ENCODE assay signal across 7 cellular contexts in the genomic region with DNA sequence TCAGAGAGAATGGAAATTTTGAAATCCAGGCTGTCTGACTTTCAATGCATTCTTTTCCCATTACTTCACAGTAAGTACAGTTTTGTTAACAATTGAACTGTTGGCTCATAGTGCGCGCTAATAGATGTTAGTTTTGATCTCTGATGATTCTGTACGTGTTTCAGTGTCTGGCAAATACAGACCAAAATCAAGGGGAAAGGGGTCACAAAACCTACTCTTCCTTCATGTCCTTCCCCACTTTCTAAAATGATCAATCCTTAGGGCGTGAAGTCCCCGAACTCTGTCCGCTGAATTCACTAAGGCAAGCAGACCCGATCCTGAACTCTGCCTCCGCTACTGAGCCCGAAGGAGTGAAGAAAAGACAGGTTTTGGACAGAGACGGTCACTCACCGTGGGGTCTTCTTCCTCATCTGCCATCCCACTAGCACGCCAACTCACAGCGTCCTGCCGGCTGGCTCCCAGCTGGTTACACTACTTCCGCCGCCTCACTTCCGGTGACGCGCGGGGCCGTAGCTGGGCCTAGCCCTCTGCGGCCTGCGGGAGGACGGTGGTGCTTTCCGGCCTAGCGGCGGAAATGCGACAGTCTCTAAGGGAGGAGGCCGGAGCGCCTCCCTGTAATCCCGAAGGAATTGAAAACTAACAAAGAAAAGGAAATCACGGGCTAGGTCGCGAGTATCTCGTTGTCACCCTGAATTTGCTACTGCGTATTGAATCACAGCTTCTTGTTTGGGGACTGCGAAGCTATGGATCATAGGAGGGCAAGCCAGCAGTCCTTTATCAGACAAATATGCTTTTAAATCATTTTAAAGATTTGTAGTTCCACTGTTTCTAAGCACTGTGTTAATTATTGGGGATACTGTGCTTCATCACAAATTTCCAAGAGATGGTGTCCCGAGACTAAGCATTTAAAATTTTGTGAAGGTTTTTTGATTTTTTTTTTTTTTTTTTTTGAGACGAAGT. TPM values are rescaled to one million over a fixed set of nuclear protein-coding genes. Genes with fewer than 3 reads are reported as not detected.
A peak's percentile ranks its signal among the peaks of the same experiment; 100 is the strongest.
DNase-seq lines count a peak whose midpoint lies in the region; ATAC-seq and TF ChIP-seq lines count a peak whose summit lies in the region.

A gene with protein sequence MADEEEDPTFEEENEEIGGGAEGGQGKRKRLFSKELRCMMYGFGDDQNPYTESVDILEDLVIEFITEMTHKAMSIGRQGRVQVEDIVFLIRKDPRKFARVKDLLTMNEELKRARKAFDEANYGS (minus strand): TSS at position 473 of the 960 bp plus-strand sequence. CDS start 56 bp downstream, at position 417.

- peak; percentile 17 for TF ChIP-seq CTCF in astrocyte of the cerebellum (IDR thresholded peaks at IDR 0.05; ENCODE audit: low read depth, low read length, missing control alignments)

- H3K4me3 ChIP-seq in astrocyte of the cerebellum (ENCODE audit: low read depth, low read length), result peak within 1 kb of the TSS; percentile 63

- peak; percentile 92 to 93 for DNase-seq in NCI-H1930 (lab: John Stamatoyannopoulos, UW)
- peak; percentile 77 for DNase-seq in T-helper 9 cell
- peak; percentile 82 for DNase-seq in astrocyte of the cerebellum (ENCODE audit: low read depth)
- DNase-seq in hepatic stellate cell (ENCODE audit: low spot score), result peak; percentile 93
- DNase-seq in renal cortical epithelial cell (ENCODE audit: low read depth), result peak; percentile 80

- TF ChIP-seq POLR2A in GM18505 (IDR thresholded peaks at IDR 0.05; ENCODE audit: borderline replicate concordance, extremely low read depth, insufficient read depth, insufficient read length), result peak; percentile 96

- in situ Hi-C loops in astrocyte of the cerebellum (cut with HindIII; ENCODE audit: low sequenced_read_pairs), result no loop called here

- ATAC-seq in GM18505 (IDR thresholded peaks at IDR 0.05; ENCODE audit: unreplicated experiment), result peak; percentile 99
- peak; percentile 95 for ATAC-seq in HG02970 (IDR thresholded peaks at IDR 0.05; ENCODE audit: low FRiP score, unreplicated experiment)

RNA-seq across cellular contexts. Expression of the gene that starts here (rescaled TPM):
- 114 and 177 TPM in 2 replicates for total RNA-seq in renal cortical epithelial cell

Comparison
In these comparisons a context has a peak if more than half of its experiments do, and no peak if none do; other contexts are left out.
1. Peak in every context shown above with its lines: DNase-seq, ATAC-seq and H3K4me3 ChIP-seq.